Comparison of ENCODE assay signal across 8 cellular contexts in the genomic region with DNA sequence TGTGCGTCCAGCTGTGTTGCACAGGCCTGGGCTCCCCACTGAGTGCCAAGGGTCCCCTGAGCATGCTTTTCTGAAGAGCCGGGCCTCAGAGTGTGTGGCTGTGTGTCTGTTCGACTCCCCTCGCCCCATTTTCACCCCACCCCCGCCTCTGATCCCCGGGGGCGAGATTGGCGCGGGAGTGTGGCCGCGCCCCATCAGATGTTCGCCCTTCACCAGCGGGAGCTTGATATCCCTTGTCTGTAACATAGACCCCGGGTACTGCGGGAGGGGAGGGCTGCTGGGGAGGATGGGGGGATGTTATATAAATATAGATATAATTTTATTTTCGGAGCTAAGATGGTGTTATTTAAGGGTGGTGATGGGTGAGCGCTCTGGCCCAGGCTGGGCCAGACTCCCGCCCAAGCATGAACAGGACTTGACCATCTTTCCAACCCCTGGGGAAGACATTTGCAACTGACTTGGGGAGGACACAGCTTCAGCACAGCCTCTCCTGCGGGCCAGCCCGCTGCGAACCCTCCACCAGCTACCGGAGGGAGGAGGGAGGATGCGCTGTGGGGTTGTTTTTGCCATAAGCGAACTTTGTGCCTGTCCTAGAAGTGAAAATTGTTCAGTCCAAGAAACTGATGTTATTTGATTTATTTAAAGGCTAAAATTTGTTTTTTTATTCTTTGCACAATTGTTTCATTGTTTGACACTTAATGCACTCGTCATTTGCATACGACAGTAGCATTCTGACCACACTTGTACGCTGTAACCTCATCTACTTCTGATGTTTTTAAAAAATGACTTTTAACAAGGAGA. TPM values are rescaled to one million over a fixed set of nuclear protein-coding genes. Genes with fewer than 3 reads are reported as not detected.
DNase-seq lines count a peak whose midpoint lies in the region; ATAC-seq and TF ChIP-seq lines count a peak whose summit lies in the region.

No MANE protein-coding gene starts in this region.

- H3K4me1 Mint-ChIP-seq in glutamatergic neuron (ENCODE audit: low read depth, unreplicated experiment): peaks cover 15% of the 10 kb centered on the region

- H3K27me3 Mint-ChIP-seq in glutamatergic neuron (ENCODE audit: unreplicated experiment): peaks cover 23% of the 10 kb centered on the region

- H3K27me3 ChIP-seq in H7 (ENCODE audit: control insufficient read depth, insufficient read depth, low read length): peaks cover 22% of the 10 kb centered on the region; the same call in 1 of the 2 replicates

- H3K4me3 ChIP-seq in H7 (ENCODE audit: insufficient read depth, low read depth, low read length) (peak overlapping the region; percentile 73), WI38 (ENCODE audit: low read depth, low read length) (peak overlapping the region; percentile 88)

- peak overlapping the region; percentile 95 for H3K27ac Mint-ChIP-seq in glutamatergic neuron (ENCODE audit: unreplicated experiment)

- in situ Hi-C loops in GM13977 (cut with MboI; ENCODE audit: low pct_unique_long_range_greater_than_20kb, low sequenced_read_pairs, unreplicated experiment): no loop called here

- H3K36me3 ChIP-seq in H7 (replicated peaks; ENCODE audit: control insufficient read depth, insufficient read depth, low read length): no peaks in the 10 kb centered on the region

- no peaks in the 10 kb centered on the region for H3K36me3 Mint-ChIP-seq in glutamatergic neuron (ENCODE audit: unreplicated experiment)

- ATAC-seq in GM19023 (IDR thresholded peaks at IDR 0.05; ENCODE audit: unreplicated experiment): no peak

- peak overlapping the region; percentile 86 for H3K4me3 Mint-ChIP-seq in glutamatergic neuron (ENCODE audit: unreplicated experiment)

- peaks cover 14% of the 10 kb centered on the region for H3K9me3 Mint-ChIP-seq in glutamatergic neuron (ENCODE audit: unreplicated experiment)

- DNase-seq in H7 (peak; percentile 58), glutamatergic neuron (peak; percentile 48), pons (ENCODE audit: low spot score) (peak; percentile 77), H4 (ENCODE audit: low spot score) (no peak), GM13977 (ENCODE audit: low spot score) (no peak), NCI-H2029 treated with DMSO at 0.1 percent for 48 hours (lab: John Stamatoyannopoulos, UW) (no peak)

- TF ChIP-seq CTCF in WI38 (IDR thresholded peaks at IDR 0.05; ENCODE audit: low read depth, low read length): no peak
- no peak for TF ChIP-seq CTCF in glutamatergic neuron (IDR thresholded peaks at IDR 0.05; ENCODE audit: partially characterized antibody, unreplicated experiment)
- no peak for TF ChIP-seq CTCF in GM13977 (IDR thresholded peaks at IDR 0.05; ENCODE audit: extremely low read depth, insufficient read depth, missing control alignments)

RNA-seq across cellular contexts. Expression of a gene that starts 1.6 kb away (rescaled TPM):
- total RNA-seq in H7 (2014; rRNA removed; shearing (Covaris generic)): 97.0 and 123 TPM in 2 replicates
- 135 TPM for total RNA-seq in glutamatergic neuron (ENCODE audit: unreplicated experiment)
- 11.7 and 12.6 TPM in 2 replicates for total RNA-seq in H4 (2014; rRNA removed; shearing (Covaris generic))

Comparison
In these comparisons a context has a peak if more than half of its experiments do, and no peak if none do; other contexts are left out.
1. DNase-seq: peak in H7 (single experiment), glutamatergic neuron (single experiment) and pons (single experiment); none in H4 (single experiment), GM13977 (single experiment) and NCI-H2029 treated with DMSO at 0.1 percent for 48 hours (single experiment).